In the genomic region with DNA sequence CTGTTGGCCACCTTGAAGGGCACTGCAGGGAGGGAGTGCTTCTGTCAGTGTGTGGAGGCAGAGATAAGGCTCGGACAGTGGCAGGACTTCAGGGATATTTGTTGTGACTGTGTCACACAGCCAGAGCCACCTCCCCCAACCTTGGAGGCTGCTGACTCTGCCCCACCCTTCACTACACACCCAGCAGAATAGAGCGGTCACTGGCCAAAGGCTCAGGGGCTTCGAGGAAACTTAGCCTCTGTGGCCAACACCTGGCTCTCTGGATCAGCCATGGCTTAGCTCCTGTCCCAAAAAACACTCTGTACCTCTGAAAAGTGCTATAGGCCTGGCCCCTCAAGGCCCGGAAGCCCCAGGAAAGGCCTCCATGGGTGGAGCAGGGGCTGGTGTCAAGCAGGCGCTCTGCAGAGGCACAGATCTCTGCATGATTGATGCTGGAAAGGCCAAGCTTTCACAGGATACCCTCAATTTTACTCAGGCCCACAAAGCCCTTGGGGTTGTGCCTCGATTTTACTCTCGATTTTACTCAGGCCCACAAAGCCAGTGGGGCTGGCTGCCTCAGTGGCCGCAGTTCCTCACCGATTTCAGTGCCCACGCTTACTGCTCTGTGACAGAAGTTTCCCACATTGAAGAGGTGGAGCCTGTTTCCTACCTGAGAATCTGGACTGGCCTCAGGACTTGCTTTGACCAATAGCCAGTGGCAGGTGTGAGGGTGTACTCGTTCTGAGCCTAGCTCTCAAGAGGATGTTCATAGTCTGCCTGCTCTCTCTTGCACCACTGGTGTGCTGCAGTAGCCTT, we compare ENCODE assay signal across 20 cellular contexts.
DNase-seq lines count a peak whose midpoint lies in the region; ATAC-seq and TF ChIP-seq lines count a peak whose summit lies in the region.
"Had no signal": no experiment of that assay in that cellular context is flagged by ENCODE, and none has a peak within 500 bp of the region (broad histone marks: within the 10 kb centered on the region; RNA-seq: fewer than 3 reads in every experiment).

No MANE protein-coding gene starts in this region.

- H3K36me3 ChIP-seq in GM06990 (ENCODE audit: control insufficient read depth, insufficient read depth, low read length) = no peaks in the 10 kb centered on the region
- H3K36me3 ChIP-seq: ascending aorta, tibial nerve had no signal

- DNase-seq in GM06990 (ENCODE audit: extremely low read depth, insufficient read length) = peak; percentile 75
- peak; percentile 18 for DNase-seq in GM19240 (ENCODE audit: insufficient read length, low spot score)
- no peak for DNase-seq in NCI-H748 (lab: John Stamatoyannopoulos, UW; ENCODE audit: unreplicated experiment)
- DNase-seq in omental fat pad (ENCODE audit: low spot score) = no peak
- no peak for DNase-seq in NCI-H510A treated with DMSO at 0.1 percent for 48 hours (lab: John Stamatoyannopoulos, UW)
- DNase-seq: activated CD4-positive, alpha-beta memory T cell treated with anti-CD3 and anti-CD28 coated beads for 36 hours; activated effector memory CD4-positive, alpha-beta T cell treated with anti-CD3 and anti-CD28 coated beads, Interleukin-2, amount 50 U/mL, for 16 hours; cortex of kidney; DMS79; hypothalamus; left ventricle myocardium superior; naive thymus-derived CD8-positive, alpha-beta T cell; NCI-H1930; SHP77 treated with DMSO at 0.1 percent for 48 hours had no signal

- no peak overlapping the region for H3K4me3 ChIP-seq in GM06990 (replicated peaks; ENCODE audit: low read depth, low read length)
- H3K4me3 ChIP-seq: ascending aorta, GM23338, tibial nerve had no signal

- TF ChIP-seq CTCF in GM06990 (IDR thresholded peaks at IDR 0.05; ENCODE audit: insufficient read depth, low read length, poor library complexity, severe bottlenecking) (no peak), omental fat pad (IDR thresholded peaks at IDR 0.05) (no peak)

- ATAC-seq in HG02759 (IDR thresholded peaks at IDR 0.05; ENCODE audit: unreplicated experiment) (peak; percentile 72), HG03520 (IDR thresholded peaks at IDR 0.05; ENCODE audit: unreplicated experiment) (peak; percentile 46), omental fat pad (ENCODE audit: low FRiP score) (no peak), HG03521 (IDR thresholded peaks at IDR 0.05; ENCODE audit: unreplicated experiment) (no peak)
- ATAC-seq: GM23338; left ventricle myocardium superior; naive thymus-derived CD8-positive, alpha-beta T cell had no signal

- no peaks in the 10 kb centered on the region for H3K27me3 ChIP-seq in GM06990 (replicated peaks; ENCODE audit: control insufficient read depth, insufficient read depth, low read length)
- H3K27me3 ChIP-seq: ascending aorta had no signal

Comparison
In these comparisons a context has a peak if more than half of its experiments do, and no peak if none do; other contexts are left out.
1. DNase-seq: peak in GM06990 (single experiment) and GM19240 (single experiment); none in NCI-H748 (single experiment), omental fat pad (single experiment) and NCI-H510A treated with DMSO at 0.1 percent for 48 hours (single experiment).
2. ATAC-seq: peak in HG02759 (single experiment) and HG03520 (single experiment); none in omental fat pad (single experiment) and HG03521 (single experiment).